In the genomic region with DNA sequence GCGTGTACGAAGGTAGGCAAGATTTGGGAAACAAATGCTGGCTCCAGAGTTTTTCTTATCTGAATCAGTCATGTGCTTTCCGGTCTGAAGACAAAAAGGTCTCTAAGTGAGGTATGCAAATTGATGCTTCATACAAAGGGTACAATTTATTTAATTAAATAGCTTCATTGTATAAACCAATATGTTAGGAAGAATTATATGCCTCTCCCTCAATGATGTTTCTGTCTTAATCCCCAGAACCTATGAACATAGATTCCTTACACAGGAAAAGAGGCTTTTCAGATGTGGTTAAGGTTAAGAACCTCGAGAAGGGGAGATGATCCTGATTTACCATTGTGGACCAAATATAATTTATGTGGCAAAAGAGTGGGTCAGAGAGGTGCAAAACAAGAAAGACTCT, we compare ENCODE assay signal across 22 cellular contexts.
A peak's percentile ranks its signal among the peaks of the same experiment; 100 is the strongest.
DNase-seq lines count a peak whose midpoint lies in the region; ATAC-seq and TF ChIP-seq lines count a peak whose summit lies in the region.
"Had no signal": no experiment of that assay in that cellular context is flagged by ENCODE, and none has a peak within 500 bp of the region (broad histone marks: within the 10 kb centered on the region; RNA-seq: fewer than 3 reads in every experiment).

No MANE protein-coding gene starts in this region.

- peak; percentile 0 for DNase-seq in A673 (ENCODE audit: low spot score)
- no peak for DNase-seq in DND-41
- DNase-seq in NCI-H526 (lab: John Stamatoyannopoulos, UW): peak; percentile 16
- DNase-seq in SK-MEL-5 (ENCODE audit: low read depth, low spot score): peak; percentile 87
- no peak for DNase-seq in GM03348 (ENCODE audit: low spot score)
- DNase-seq in globus pallidus (ENCODE audit: low spot score): no peak
- DNase-seq: ACHN; AML-193; BE2C; Calu3; CD4-positive, alpha-beta T cell; CD8-positive, alpha-beta memory T cell; COR-L47; DMS153; EL; GDM1; H9 had no signal

- no peak overlapping the region for H3K9ac ChIP-seq in DND-41 (ENCODE audit: low read depth, low read length)
- H3K9ac ChIP-seq: BLaER1 treated with 17β-estradiol and CSF1 and Interleukin-3, amounts not matched to agents 10 nM and 100 nM had no signal

- intact Hi-C loops in A673 (cut with micrococcal nuclease; ENCODE audit: unreplicated experiment): no loop called here

- TF ChIP-seq CTCF in A673 (conservative IDR thresholded peaks at IDR 0.05; ENCODE audit: low read depth, low read length) (no peak), DND-41 (IDR thresholded peaks at IDR 0.05; ENCODE audit: borderline replicate concordance, extremely low read depth, low read length, poor library complexity, severe bottlenecking) (no peak)

- CTCF ChIA-PET in A673 (lab: Charles Lee): no interaction called here

- in situ Hi-C loops in SK-MEL-5 (cut with HindIII; ENCODE audit: low pct_unique_long_range_greater_than_20kb, low sequenced_read_pairs): no loop called here

- H3K4me3 ChIP-seq in A673 (ENCODE audit: low read depth, low read length, poor library complexity, severe bottlenecking): no peak overlapping the region
- H3K4me3 ChIP-seq in DND-41 (ENCODE audit: low read depth in 1 of 2, low read length in 2 of 2): no peak overlapping the region
- H3K4me3 ChIP-seq: BLaER1 treated with 17β-estradiol and CSF1 and Interleukin-3, amounts not matched to agents 10 nM and 100 nM had no signal

- H4K20me1 ChIP-seq in DND-41 (ENCODE audit: insufficient read depth, low read length): no peaks in the 10 kb centered on the region
- H4K20me1 ChIP-seq: BLaER1 treated with 17β-estradiol and CSF1 and Interleukin-3, amounts not matched to agents 10 nM and 100 nM had no signal

- no peak overlapping the region for H2AFZ ChIP-seq in DND-41 (ENCODE audit: low read depth, low read length)

- POLR2A ChIA-PET in A673 (lab: Charles Lee; ENCODE audit: low non-redundant PET): no interaction called here

- no peaks in the 10 kb centered on the region for H3K79me2 ChIP-seq in DND-41 (ENCODE audit: insufficient read depth, low read length)

- no TSS peak for BruUV-seq in A673 (replicated peaks; lab: Mats Ljungman, UMichigan)

- H3K27ac ChIP-seq in A673 (ENCODE audit: low read depth, low read length, poor library complexity, severe bottlenecking): no peak overlapping the region
- no peak overlapping the region for H3K27ac ChIP-seq in DND-41 (ENCODE audit: low read length)
- H3K27ac ChIP-seq: 22Rv1; BLaER1 treated with 17β-estradiol and CSF1 and Interleukin-3, amounts not matched to agents 10 nM and 100 nM had no signal

- H3K4me1 ChIP-seq in A673 (ENCODE audit: insufficient read depth, low read length, poor library complexity, severe bottlenecking) (no peaks in the 10 kb centered on the region), DND-41 (ENCODE audit: insufficient read depth, low read length) (peaks cover 10% of the 10 kb centered on the region)
- H3K4me1 ChIP-seq: BE2C; BLaER1 treated with 17β-estradiol and CSF1 and Interleukin-3, amounts not matched to agents 10 nM and 100 nM had no signal

- H3K27me3 ChIP-seq in A673 (replicated peaks; ENCODE audit: insufficient read depth, low read depth, low read length, poor library complexity) (no peaks in the 10 kb centered on the region), DND-41 (ENCODE audit: insufficient read depth, low read length, poor library complexity) (no peaks in the 10 kb centered on the region)
- H3K27me3 ChIP-seq: BE2C; BLaER1 treated with 17β-estradiol and CSF1 and Interleukin-3, amounts not matched to agents 10 nM and 100 nM had no signal

- H3K9me3 ChIP-seq in A673 (ENCODE audit: low read depth, low read length, poor library complexity, severe bottlenecking): no peaks in the 10 kb centered on the region
- H3K9me3 ChIP-seq in DND-41 (ENCODE audit: insufficient read depth, low read length, severe bottlenecking): peaks cover 2% of the 10 kb centered on the region
- H3K9me3 ChIP-seq: BE2C; BLaER1 treated with 17β-estradiol and CSF1 and Interleukin-3, amounts not matched to agents 10 nM and 100 nM had no signal

- H3K36me3 ChIP-seq in A673 (ENCODE audit: insufficient read depth, low read length, poor library complexity, severe bottlenecking): no peaks in the 10 kb centered on the region
- no peaks in the 10 kb centered on the region for H3K36me3 ChIP-seq in DND-41 (ENCODE audit: insufficient read depth, low read length)
- H3K36me3 ChIP-seq: BE2C; BLaER1 treated with 17β-estradiol and CSF1 and Interleukin-3, amounts not matched to agents 10 nM and 100 nM had no signal

- peak; percentile 59 for ATAC-seq in DND-41 (ENCODE audit: insufficient read depth, low read depth)
- no peak for ATAC-seq in HG03175 (IDR thresholded peaks at IDR 0.05; ENCODE audit: unreplicated experiment)
- no peak for ATAC-seq in GM21526 (IDR thresholded peaks at IDR 0.05; ENCODE audit: low FRiP score, unreplicated experiment)
- ATAC-seq: HCT116 had no signal

- no peak overlapping the region for H3K4me2 ChIP-seq in DND-41 (ENCODE audit: insufficient read depth, low read length)
- H3K4me2 ChIP-seq: BLaER1 treated with 17β-estradiol and CSF1 and Interleukin-3, amounts not matched to agents 10 nM and 100 nM had no signal

Comparison
In these comparisons a context has a peak if more than half of its experiments do, and no peak if none do; other contexts are left out.
1. DNase-seq: peak in A673 (single experiment), NCI-H526 (2 of 2) and SK-MEL-5 (single experiment); none in DND-41 (single experiment), GM03348 (single experiment) and globus pallidus (single experiment).